Comparison of ENCODE assay signal across 8 cellular contexts in the genomic region with DNA sequence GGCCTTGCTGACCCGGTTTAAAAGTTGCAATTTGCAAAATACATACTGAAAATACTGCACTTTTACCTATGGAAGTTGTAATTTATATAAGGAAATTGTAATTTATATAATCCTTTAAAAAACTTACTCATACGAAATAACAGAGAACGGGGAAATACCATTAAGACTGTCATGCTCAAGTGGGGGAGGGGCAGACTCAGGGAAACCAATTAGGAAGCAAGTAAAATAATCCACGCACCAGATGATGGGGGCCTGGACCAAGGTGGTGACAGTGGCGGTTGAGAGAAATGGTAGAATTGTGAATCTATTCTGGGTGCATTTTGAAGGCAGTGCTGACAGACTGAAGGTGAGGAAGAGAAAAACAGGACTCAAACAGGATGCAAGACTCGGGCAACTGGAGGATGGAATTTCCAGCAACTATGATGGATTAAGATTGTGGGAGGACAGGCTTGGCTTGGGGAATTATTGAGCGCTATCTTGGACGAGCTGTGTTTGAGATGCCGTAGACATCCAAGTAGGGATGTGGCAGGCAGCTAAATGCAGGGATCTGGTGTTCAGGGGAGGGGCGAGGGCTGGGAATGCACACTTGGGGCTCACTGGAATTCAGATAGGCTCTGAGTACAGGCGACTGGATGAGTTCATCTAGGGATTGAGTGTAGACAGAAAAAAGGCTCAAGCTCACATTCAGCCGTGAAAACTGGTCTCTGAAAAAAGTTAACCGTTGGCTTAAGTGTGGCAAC. TPM values are rescaled to one million over a fixed set of nuclear protein-coding genes. Genes with fewer than 3 reads are reported as not detected.
A peak's percentile ranks its signal among the peaks of the same experiment; 100 is the strongest.
DNase-seq lines count a peak whose midpoint lies in the region; ATAC-seq and TF ChIP-seq lines count a peak whose summit lies in the region.

No MANE protein-coding gene starts in this region.

- H3K9me3 Mint-ChIP-seq in CD4-positive, alpha-beta T cell = no peaks in the 10 kb centered on the region
- H3K9me3 Mint-ChIP-seq in brain = peaks cover 0 to 7% (median 0%) of the 10 kb centered on the region in 5 experiments

- peak overlapping the region; percentile 98 for H2AFZ ChIP-seq in Karpas-422 (ENCODE audit: low read length)

- H3K36me3 Mint-ChIP-seq in CD4-positive, alpha-beta T cell (ENCODE audit: low read depth) = peaks cover 9% of the 10 kb centered on the region
- H3K36me3 Mint-ChIP-seq in brain = peaks cover 10% of the 10 kb centered on the region

- H3K4me2 ChIP-seq in Karpas-422 (ENCODE audit: low read depth, low read length, poor library complexity, severe bottlenecking) = peak overlapping the region; percentile 97

- intact Hi-C loops in CD4-positive, alpha-beta T cell (cut with DNase I, micrococcal nuclease) = loop anchor here (1.0 to 10.0 kb wide), 6 partner anchors 57 to 640 kb away; partner anchors contain the start of genes BRWD1 (in 2 of the 2), ETS2 (in 1 of the 2) and PSMG1 (in 1 of the 2)

- H3K4me3 Mint-ChIP-seq in CD4-positive, alpha-beta T cell = peak overlapping the region; percentile 92
- peak overlapping the region; percentile 95 to 99 (median 97) for H3K4me3 Mint-ChIP-seq in brain

- H3K79me2 ChIP-seq in Karpas-422 (ENCODE audit: low read length) = no peaks in the 10 kb centered on the region

- ATAC-seq in CD4-positive, alpha-beta T cell (ENCODE audit: poor library complexity) = no peak
- ATAC-seq in GM21825 (IDR thresholded peaks at IDR 0.05; ENCODE audit: unreplicated experiment) (no peak), GM19328 (IDR thresholded peaks at IDR 0.05; ENCODE audit: unreplicated experiment) (no peak)

- no peak for DNase-seq in CD4-positive, alpha-beta T cell
- DNase-seq in Karpas-422 (no peak), kidney epithelial cell (ENCODE audit: low read depth) (no peak), superior temporal gyrus (ENCODE audit: extremely low spot score) (peak; percentile 34), SHP77 treated with DMSO at 0.1 percent for 48 hours (lab: John Stamatoyannopoulos, UW) (no peak)

- POLR2A ChIA-PET in CD4-positive, alpha-beta T cell (lab: Charles Lee) = interaction anchor here (1.0 kb wide), 2 partner anchors 57 to 132 kb away, joined by 3 to 5 read pairs; no protein-coding TSS in a partner anchor

- H3K27ac ChIP-seq in CD4-positive, alpha-beta T cell (ENCODE audit: low read depth, low read length) = no peak overlapping the region
- H3K27ac ChIP-seq in Karpas-422 (ENCODE audit: low read length) = no peak overlapping the region

- H3K4me3 ChIP-seq in Karpas-422 (ENCODE audit: low read length) (peak overlapping the region; percentile 86), kidney epithelial cell (ENCODE audit: low read depth, low read length) (peak overlapping the region; percentile 79)

- peaks cover 18% of the 10 kb centered on the region for H3K27me3 Mint-ChIP-seq in CD4-positive, alpha-beta T cell
- peaks cover 12% of the 10 kb centered on the region for H3K27me3 Mint-ChIP-seq in brain

- H3K4me1 ChIP-seq in Karpas-422 (ENCODE audit: low read length) = peaks cover 27% of the 10 kb centered on the region

- CTCF ChIA-PET in CD4-positive, alpha-beta T cell (lab: Charles Lee) = no interaction called here

- no peaks in the 10 kb centered on the region for H4K20me1 ChIP-seq in Karpas-422 (ENCODE audit: insufficient read depth, low read depth, low read length)

- no peaks in the 10 kb centered on the region for H3K9me3 ChIP-seq in CD4-positive, alpha-beta T cell (ENCODE audit: control insufficient read depth, low read length)
- H3K9me3 ChIP-seq in Karpas-422 (ENCODE audit: low read length) = no peaks in the 10 kb centered on the region

- H3K27me3 ChIP-seq in CD4-positive, alpha-beta T cell (ENCODE audit: control insufficient read depth, insufficient read depth, low read length) = no peaks in the 10 kb centered on the region
- H3K27me3 ChIP-seq in Karpas-422 (ENCODE audit: low read length) = 0 out of 2 replicates have a peak, but pooled peaks cover 3% of the 10 kb centered on the region
- no peaks in the 10 kb centered on the region for H3K27me3 ChIP-seq in kidney epithelial cell (ENCODE audit: control insufficient read depth, insufficient read depth, low read length)

- no peaks in the 10 kb centered on the region for H3K9me2 ChIP-seq in Karpas-422 (replicated peaks; ENCODE audit: insufficient read depth, low read length)

- peaks cover 15% of the 10 kb centered on the region for H3K4me1 Mint-ChIP-seq in CD4-positive, alpha-beta T cell (ENCODE audit: low read depth)
- H3K4me1 Mint-ChIP-seq in brain = peaks cover 68% of the 10 kb centered on the region

- peak overlapping the region; percentile 79 for H3K9ac ChIP-seq in Karpas-422 (ENCODE audit: low read length)

- H3K27ac Mint-ChIP-seq in CD4-positive, alpha-beta T cell = peak overlapping the region; percentile 91
- H3K27ac Mint-ChIP-seq in brain = peak overlapping the region; percentile 92 to 99 (median 98)

- TF ChIP-seq CTCF in CD4-positive, alpha-beta T cell (IDR thresholded peaks at IDR 0.05) = no peak
- TF ChIP-seq CTCF in brain (conservative IDR thresholded peaks at IDR 0.05) (no peak), kidney epithelial cell (IDR thresholded peaks at IDR 0.05; ENCODE audit: insufficient read depth, low read length, poor library complexity, severe bottlenecking) (no peak)

- no peaks in the 10 kb centered on the region for H3K36me3 ChIP-seq in Karpas-422 (ENCODE audit: insufficient read depth, low read length)
- H3K36me3 ChIP-seq in kidney epithelial cell (ENCODE audit: control insufficient read depth, insufficient read depth, low read length) = no peaks in the 10 kb centered on the region

RNA-seq across cellular contexts. Expression of gene LCA5L, which starts 1.0 kb away (rescaled TPM):
- under 1 TPM in 1 of 2 experiments, not detected in 1; 0.17 TPM for total RNA-seq in CD4-positive, alpha-beta T cell
- total RNA-seq in Karpas-422 (2014; rRNA removed; shearing (Covaris generic); ENCODE audit: low replicate concordance) = 0.25 TPM in 1 of 2 replicates, not detected in the other
- 0.17 TPM for polyA plus RNA-seq in brain (ENCODE audit: insufficient read depth, low read depth, low replicate concordance)
- total RNA-seq in kidney epithelial cell = 2.0 and 4.4 TPM in 2 replicates

RNA-seq across cellular contexts. Expression of gene SH3BGR, which starts 7.2 kb away (rescaled TPM):
- total RNA-seq in CD4-positive, alpha-beta T cell = under 1 TPM; 0.63 to 0.87 TPM
- total RNA-seq in Karpas-422 (2014; rRNA removed; shearing (Covaris generic); ENCODE audit: low replicate concordance) = 0.47 TPM in 1 of 2 replicates, not detected in the other
- polyA plus RNA-seq in brain (ENCODE audit: insufficient read depth, low read depth, low replicate concordance) = 11.2 TPM
- total RNA-seq in kidney epithelial cell = 6.3 and 6.9 TPM in 2 replicates
